1 cellular context compared by ENCODE assay signal in the genomic region with DNA sequence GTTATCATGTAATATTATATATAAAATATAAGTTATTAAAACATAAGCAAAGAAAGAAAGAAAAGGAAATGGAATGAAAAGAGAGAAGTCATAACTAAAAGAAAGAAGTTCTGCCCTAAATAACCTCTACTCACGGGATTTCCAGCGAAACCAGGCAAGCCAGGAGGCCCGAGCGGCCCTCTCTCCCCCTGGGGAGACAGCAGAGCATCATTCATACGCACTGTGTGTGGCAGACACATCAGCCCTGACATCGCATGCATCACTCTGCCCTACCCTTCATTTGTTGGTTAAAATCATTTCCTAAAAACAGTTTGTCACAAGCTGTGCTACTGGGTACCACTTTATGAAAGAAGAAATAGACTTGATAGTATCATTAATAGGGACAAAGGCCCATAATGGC.
TF ChIP-seq lines count a peak whose summit lies in the region.

No MANE protein-coding gene starts in this region.

TF ChIP-seq in H1, 55 proteins besides CTCF, POLR2A, EP300 and RAD21:
- no peak for TF ChIP-seq CHD2 (IDR thresholded peaks at IDR 0.05; ENCODE audit: low read length)
- TF ChIP-seq, protein P1, sequence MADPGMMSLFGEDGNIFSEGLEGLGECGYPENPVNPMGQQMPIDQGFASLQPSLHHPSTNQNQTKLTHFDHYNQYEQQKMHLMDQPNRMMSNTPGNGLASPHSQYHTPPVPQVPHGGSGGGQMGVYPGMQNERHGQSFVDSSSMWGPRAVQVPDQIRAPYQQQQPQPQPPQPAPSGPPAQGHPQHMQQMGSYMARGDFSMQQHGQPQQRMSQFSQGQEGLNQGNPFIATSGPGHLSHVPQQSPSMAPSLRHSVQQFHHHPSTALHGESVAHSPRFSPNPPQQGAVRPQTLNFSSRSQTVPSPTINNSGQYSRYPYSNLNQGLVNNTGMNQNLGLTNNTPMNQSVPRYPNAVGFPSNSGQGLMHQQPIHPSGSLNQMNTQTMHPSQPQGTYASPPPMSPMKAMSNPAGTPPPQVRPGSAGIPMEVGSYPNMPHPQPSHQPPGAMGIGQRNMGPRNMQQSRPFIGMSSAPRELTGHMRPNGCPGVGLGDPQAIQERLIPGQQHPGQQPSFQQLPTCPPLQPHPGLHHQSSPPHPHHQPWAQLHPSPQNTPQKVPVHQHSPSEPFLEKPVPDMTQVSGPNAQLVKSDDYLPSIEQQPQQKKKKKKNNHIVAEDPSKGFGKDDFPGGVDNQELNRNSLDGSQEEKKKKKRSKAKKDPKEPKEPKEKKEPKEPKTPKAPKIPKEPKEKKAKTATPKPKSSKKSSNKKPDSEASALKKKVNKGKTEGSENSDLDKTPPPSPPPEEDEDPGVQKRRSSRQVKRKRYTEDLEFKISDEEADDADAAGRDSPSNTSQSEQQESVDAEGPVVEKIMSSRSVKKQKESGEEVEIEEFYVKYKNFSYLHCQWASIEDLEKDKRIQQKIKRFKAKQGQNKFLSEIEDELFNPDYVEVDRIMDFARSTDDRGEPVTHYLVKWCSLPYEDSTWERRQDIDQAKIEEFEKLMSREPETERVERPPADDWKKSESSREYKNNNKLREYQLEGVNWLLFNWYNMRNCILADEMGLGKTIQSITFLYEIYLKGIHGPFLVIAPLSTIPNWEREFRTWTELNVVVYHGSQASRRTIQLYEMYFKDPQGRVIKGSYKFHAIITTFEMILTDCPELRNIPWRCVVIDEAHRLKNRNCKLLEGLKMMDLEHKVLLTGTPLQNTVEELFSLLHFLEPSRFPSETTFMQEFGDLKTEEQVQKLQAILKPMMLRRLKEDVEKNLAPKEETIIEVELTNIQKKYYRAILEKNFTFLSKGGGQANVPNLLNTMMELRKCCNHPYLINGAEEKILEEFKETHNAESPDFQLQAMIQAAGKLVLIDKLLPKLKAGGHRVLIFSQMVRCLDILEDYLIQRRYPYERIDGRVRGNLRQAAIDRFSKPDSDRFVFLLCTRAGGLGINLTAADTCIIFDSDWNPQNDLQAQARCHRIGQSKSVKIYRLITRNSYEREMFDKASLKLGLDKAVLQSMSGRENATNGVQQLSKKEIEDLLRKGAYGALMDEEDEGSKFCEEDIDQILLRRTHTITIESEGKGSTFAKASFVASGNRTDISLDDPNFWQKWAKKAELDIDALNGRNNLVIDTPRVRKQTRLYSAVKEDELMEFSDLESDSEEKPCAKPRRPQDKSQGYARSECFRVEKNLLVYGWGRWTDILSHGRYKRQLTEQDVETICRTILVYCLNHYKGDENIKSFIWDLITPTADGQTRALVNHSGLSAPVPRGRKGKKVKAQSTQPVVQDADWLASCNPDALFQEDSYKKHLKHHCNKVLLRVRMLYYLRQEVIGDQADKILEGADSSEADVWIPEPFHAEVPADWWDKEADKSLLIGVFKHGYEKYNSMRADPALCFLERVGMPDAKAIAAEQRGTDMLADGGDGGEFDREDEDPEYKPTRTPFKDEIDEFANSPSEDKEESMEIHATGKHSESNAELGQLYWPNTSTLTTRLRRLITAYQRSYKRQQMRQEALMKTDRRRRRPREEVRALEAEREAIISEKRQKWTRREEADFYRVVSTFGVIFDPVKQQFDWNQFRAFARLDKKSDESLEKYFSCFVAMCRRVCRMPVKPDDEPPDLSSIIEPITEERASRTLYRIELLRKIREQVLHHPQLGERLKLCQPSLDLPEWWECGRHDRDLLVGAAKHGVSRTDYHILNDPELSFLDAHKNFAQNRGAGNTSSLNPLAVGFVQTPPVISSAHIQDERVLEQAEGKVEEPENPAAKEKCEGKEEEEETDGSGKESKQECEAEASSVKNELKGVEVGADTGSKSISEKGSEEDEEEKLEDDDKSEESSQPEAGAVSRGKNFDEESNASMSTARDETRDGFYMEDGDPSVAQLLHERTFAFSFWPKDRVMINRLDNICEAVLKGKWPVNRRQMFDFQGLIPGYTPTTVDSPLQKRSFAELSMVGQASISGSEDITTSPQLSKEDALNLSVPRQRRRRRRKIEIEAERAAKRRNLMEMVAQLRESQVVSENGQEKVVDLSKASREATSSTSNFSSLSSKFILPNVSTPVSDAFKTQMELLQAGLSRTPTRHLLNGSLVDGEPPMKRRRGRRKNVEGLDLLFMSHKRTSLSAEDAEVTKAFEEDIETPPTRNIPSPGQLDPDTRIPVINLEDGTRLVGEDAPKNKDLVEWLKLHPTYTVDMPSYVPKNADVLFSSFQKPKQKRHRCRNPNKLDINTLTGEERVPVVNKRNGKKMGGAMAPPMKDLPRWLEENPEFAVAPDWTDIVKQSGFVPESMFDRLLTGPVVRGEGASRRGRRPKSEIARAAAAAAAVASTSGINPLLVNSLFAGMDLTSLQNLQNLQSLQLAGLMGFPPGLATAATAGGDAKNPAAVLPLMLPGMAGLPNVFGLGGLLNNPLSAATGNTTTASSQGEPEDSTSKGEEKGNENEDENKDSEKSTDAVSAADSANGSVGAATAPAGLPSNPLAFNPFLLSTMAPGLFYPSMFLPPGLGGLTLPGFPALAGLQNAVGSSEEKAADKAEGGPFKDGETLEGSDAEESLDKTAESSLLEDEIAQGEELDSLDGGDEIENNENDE (IDR thresholded peaks at IDR 0.05; ENCODE audit: insufficient replicate concordance, low read length): no peak
- TF ChIP-seq ZNF274 (IDR thresholded peaks at IDR 0.05; ENCODE audit: borderline replicate concordance, extremely low read depth, low read length): no peak
- TF ChIP-seq SP1 (IDR thresholded peaks at IDR 0.05; ENCODE audit: low read depth, low read length): no peak
- TF ChIP-seq RNF2 (IDR thresholded peaks at IDR 0.05; ENCODE audit: borderline replicate concordance, low read depth, low read length, missing control alignments, poor library complexity, severe bottlenecking): no peak
- no peak for TF ChIP-seq BACH1 (IDR thresholded peaks at IDR 0.05; ENCODE audit: low read length)
- TF ChIP-seq CBX8 (IDR thresholded peaks at IDR 0.05; ENCODE audit: borderline replicate concordance, low read depth, low read length): no peak
- TF ChIP-seq, protein P2, sequence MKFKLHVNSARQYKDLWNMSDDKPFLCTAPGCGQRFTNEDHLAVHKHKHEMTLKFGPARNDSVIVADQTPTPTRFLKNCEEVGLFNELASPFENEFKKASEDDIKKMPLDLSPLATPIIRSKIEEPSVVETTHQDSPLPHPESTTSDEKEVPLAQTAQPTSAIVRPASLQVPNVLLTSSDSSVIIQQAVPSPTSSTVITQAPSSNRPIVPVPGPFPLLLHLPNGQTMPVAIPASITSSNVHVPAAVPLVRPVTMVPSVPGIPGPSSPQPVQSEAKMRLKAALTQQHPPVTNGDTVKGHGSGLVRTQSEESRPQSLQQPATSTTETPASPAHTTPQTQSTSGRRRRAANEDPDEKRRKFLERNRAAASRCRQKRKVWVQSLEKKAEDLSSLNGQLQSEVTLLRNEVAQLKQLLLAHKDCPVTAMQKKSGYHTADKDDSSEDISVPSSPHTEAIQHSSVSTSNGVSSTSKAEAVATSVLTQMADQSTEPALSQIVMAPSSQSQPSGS (IDR thresholded peaks at IDR 0.05; ENCODE audit: low read length): no peak
- TF ChIP-seq POU5F1 (IDR thresholded peaks at IDR 0.05; ENCODE audit: low read depth, low read length): no peak
- TF ChIP-seq SIN3A (conservative IDR thresholded peaks at IDR 0.05 in 1 of 2, IDR thresholded peaks at IDR 0.05 in 1 of 2; ENCODE audit: low read depth in 1 of 2, low read length in 2 of 2): no peak
- no peak for TF ChIP-seq GABPA (IDR thresholded peaks at IDR 0.05; ENCODE audit: borderline replicate concordance, insufficient read depth, low read length)
- no peak for TF ChIP-seq MAFK (IDR thresholded peaks at IDR 0.05; ENCODE audit: low read depth, low read length)
- TF ChIP-seq TAF7 (optimal IDR thresholded peaks at IDR 0.05; ENCODE audit: borderline replicate concordance, low read depth, low read length): no peak
- TF ChIP-seq, protein P3, sequence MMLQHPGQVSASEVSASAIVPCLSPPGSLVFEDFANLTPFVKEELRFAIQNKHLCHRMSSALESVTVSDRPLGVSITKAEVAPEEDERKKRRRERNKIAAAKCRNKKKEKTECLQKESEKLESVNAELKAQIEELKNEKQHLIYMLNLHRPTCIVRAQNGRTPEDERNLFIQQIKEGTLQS (IDR thresholded peaks at IDR 0.05; ENCODE audit: insufficient read depth, low read depth, low read length): no peak
